Comparison of ENCODE assay signal across 19 cellular contexts in genomic region chr4:151719045-151719743, GRCh38. TPM values are rescaled to one million over a fixed set of nuclear protein-coding genes. Genes with fewer than 3 reads are reported as not detected.
DNase-seq lines count a peak whose midpoint lies in the region; ATAC-seq and TF ChIP-seq lines count a peak whose summit lies in the region.
"Had no signal": no experiment of that assay in that cellular context is flagged by ENCODE, and none has a peak within 500 bp of the region (broad histone marks: within the 10 kb centered on the region; RNA-seq: fewer than 3 reads in every experiment).

No MANE protein-coding gene starts in this region.

- no peaks in the 10 kb centered on the region for H3K9me3 ChIP-seq in neural progenitor cell (ENCODE audit: low read depth)
- H3K9me3 ChIP-seq in CD8-positive, alpha-beta T cell (ENCODE audit: low read length): no peaks in the 10 kb centered on the region
- H3K9me3 ChIP-seq in effector memory CD4-positive, alpha-beta T cell (ENCODE audit: control insufficient read depth, low read length): no peaks in the 10 kb centered on the region
- H3K9me3 ChIP-seq: esophagus muscularis mucosa, Peyer's patch, suprapubic skin had no signal

- H2AFZ ChIP-seq in neural progenitor cell (replicated peaks): no peak overlapping the region

- no peak overlapping the region for H3K4me3 Mint-ChIP-seq in neural progenitor cell
- H3K4me3 Mint-ChIP-seq in CD8-positive, alpha-beta T cell: no peak overlapping the region
- H3K4me3 Mint-ChIP-seq: activated CD8-positive, alpha-beta T cell treated with anti-CD3 and anti-CD28 coated beads, Interleukin-2, amount 10 ng/mL, durations not matched to agents 7 days and 5 days; activated T-helper 17 cell treated with anti-CD3 and anti-CD28 coated beads, Interleukin-2, amount 50 U/mL, for 72 hours; dendritic cell treated with granulocyte-macrophage colony-stimulating factor and Interleukin-4, amounts not matched to agents 40 ng/mL and 50 ng/mL, for 4 days; T-cell had no signal

- H3K4me1 ChIP-seq in neural progenitor cell: peaks cover 22% of the 10 kb centered on the region
- no peaks in the 10 kb centered on the region for H3K4me1 ChIP-seq in CD8-positive, alpha-beta T cell (ENCODE audit: insufficient read depth, low read length)
- no peaks in the 10 kb centered on the region for H3K4me1 ChIP-seq in effector memory CD4-positive, alpha-beta T cell (ENCODE audit: control insufficient read depth, insufficient read depth, low read length, poor library complexity, severe bottlenecking)
- H3K4me1 ChIP-seq: Peyer's patch, suprapubic skin had no signal

- no peaks in the 10 kb centered on the region for H3K36me3 Mint-ChIP-seq in neural progenitor cell
- peaks cover 77% of the 10 kb centered on the region for H3K36me3 Mint-ChIP-seq in CD8-positive, alpha-beta T cell

- H3F3A ChIP-seq in neural progenitor cell (ENCODE audit: low read depth): no peaks in the 10 kb centered on the region

- no peaks in the 10 kb centered on the region for H3K79me2 ChIP-seq in neural progenitor cell (ENCODE audit: low read depth)

- H3K4me1 Mint-ChIP-seq in neural progenitor cell: peaks cover 23% of the 10 kb centered on the region
- no peaks in the 10 kb centered on the region for H3K4me1 Mint-ChIP-seq in CD8-positive, alpha-beta T cell (ENCODE audit: low read depth)
- H3K4me1 Mint-ChIP-seq: T-cell had no signal

- no peaks in the 10 kb centered on the region for H4K20me1 ChIP-seq in neural progenitor cell (ENCODE audit: low read depth)

- in situ Hi-C loops in G401 (cut with HindIII; ENCODE audit: low sequenced_read_pairs): no loop called here

- DNase-seq in G401 (ENCODE audit: low spot score): peak; percentile 39
- no peak for DNase-seq in RWPE1 (ENCODE audit: low spot score)
- DNase-seq in fibroblast of pulmonary artery (ENCODE audit: low read depth): peak; percentile 68
- peak; percentile 18 for DNase-seq in neural progenitor cell (ENCODE audit: low spot score)
- DNase-seq in CD8-positive, alpha-beta T cell: no peak
- DNase-seq in effector memory CD4-positive, alpha-beta T cell: no peak
- DNase-seq: activated CD8-positive, alpha-beta T cell treated with anti-CD3 and anti-CD28 coated beads, Interleukin-2, amount 10 ng/mL, durations not matched to agents 7 days and 5 days; NCI-H2029; NCI-H774; Peyer's patch; stimulated activated CD4-positive, alpha-beta T cell treated with anti-CD3 and anti-CD28 coated beads, Interleukin-4, amount 100 ng/mL, for 1 hour; T-cell had no signal

- TF ChIP-seq CTCF in RWPE1 (conservative IDR thresholded peaks at IDR 0.05; ENCODE audit: low read depth) (no peak), fibroblast of pulmonary artery (IDR thresholded peaks at IDR 0.05; ENCODE audit: low read length, missing control alignments) (no peak), neural progenitor cell (IDR thresholded peaks at IDR 0.05) (no peak)
- no peak for TF ChIP-seq CTCF in CD8-positive, alpha-beta T cell (IDR thresholded peaks at IDR 0.05)

- ATAC-seq in GM19397 (IDR thresholded peaks at IDR 0.05; ENCODE audit: unreplicated experiment): no peak
- no peak for ATAC-seq in CD8-positive, alpha-beta T cell
- ATAC-seq: activated CD8-positive, alpha-beta T cell treated with anti-CD3 and anti-CD28 coated beads, Interleukin-2, amount 10 ng/mL, durations not matched to agents 7 days and 5 days; activated T-helper 17 cell treated with anti-CD3 and anti-CD28 coated beads, Interleukin-2, amount 50 U/mL, for 72 hours; HCT116; T-cell had no signal

- no peaks in the 10 kb centered on the region for H3K36me3 ChIP-seq in neural progenitor cell
- peaks cover 4% of the 10 kb centered on the region for H3K36me3 ChIP-seq in CD8-positive, alpha-beta T cell (ENCODE audit: insufficient read depth, low read length)
- peaks cover 15% of the 10 kb centered on the region for H3K36me3 ChIP-seq in effector memory CD4-positive, alpha-beta T cell (ENCODE audit: control insufficient read depth, insufficient read depth, low read length)
- H3K36me3 ChIP-seq: Peyer's patch, suprapubic skin had no signal

- intact Hi-C loops in CD8-positive, alpha-beta T cell (cut with DNase I, micrococcal nuclease): no loop called here

- H3K27ac Mint-ChIP-seq in neural progenitor cell: peak overlapping the region; percentile 65
- H3K27ac Mint-ChIP-seq in CD8-positive, alpha-beta T cell: no peak overlapping the region
- H3K27ac Mint-ChIP-seq: activated CD8-positive, alpha-beta T cell treated with anti-CD3 and anti-CD28 coated beads, Interleukin-2, amount 10 ng/mL, durations not matched to agents 7 days and 5 days; activated T-helper 17 cell treated with anti-CD3 and anti-CD28 coated beads, Interleukin-2, amount 50 U/mL, for 72 hours; dendritic cell treated with granulocyte-macrophage colony-stimulating factor and Interleukin-4, amounts not matched to agents 40 ng/mL and 50 ng/mL, for 4 days; T-cell had no signal

- H3K27me3 Mint-ChIP-seq in neural progenitor cell (ENCODE audit: insufficient read depth, low read depth): peaks cover 5% of the 10 kb centered on the region
- no peaks in the 10 kb centered on the region for H3K27me3 Mint-ChIP-seq in CD8-positive, alpha-beta T cell (ENCODE audit: low read depth)
- H3K27me3 Mint-ChIP-seq: activated T-helper 17 cell treated with anti-CD3 and anti-CD28 coated beads, Interleukin-2, amount 50 U/mL, for 72 hours; dendritic cell treated with granulocyte-macrophage colony-stimulating factor and Interleukin-4, amounts not matched to agents 40 ng/mL and 50 ng/mL, for 4 days; T-cell had no signal

- no peaks in the 10 kb centered on the region for H3K27me3 ChIP-seq in neural progenitor cell
- H3K27me3 ChIP-seq in CD8-positive, alpha-beta T cell (ENCODE audit: insufficient read depth, low read length): no peaks in the 10 kb centered on the region
- H3K27me3 ChIP-seq in effector memory CD4-positive, alpha-beta T cell (replicated peaks; ENCODE audit: control insufficient read depth, insufficient read depth, low read length, poor library complexity, severe bottlenecking): no peaks in the 10 kb centered on the region
- H3K27me3 ChIP-seq: esophagus muscularis mucosa, Peyer's patch, suprapubic skin had no signal

- CTCF ChIA-PET in RWPE1 (lab: Yijun Ruan, JAX): interaction anchor here (0.6 kb wide), 1 partner anchor 556 kb away, joined by 3 read pairs; no protein-coding TSS in a partner anchor
- CTCF ChIA-PET in CD8-positive, alpha-beta T cell (lab: Charles Lee): no interaction called here

- H3K4me3 ChIP-seq in fibroblast of pulmonary artery (replicated peaks; ENCODE audit: low read depth, low read length) (no peak overlapping the region), neural progenitor cell (no peak overlapping the region)
- H3K4me3 ChIP-seq in CD8-positive, alpha-beta T cell (ENCODE audit: low read depth, low read length): no peak overlapping the region
- no peak overlapping the region for H3K4me3 ChIP-seq in effector memory CD4-positive, alpha-beta T cell (ENCODE audit: insufficient read depth, low read depth, low read length, poor library complexity, severe bottlenecking)
- H3K4me3 ChIP-seq: esophagus muscularis mucosa, Peyer's patch, suprapubic skin had no signal

- no peak overlapping the region for H3K9ac ChIP-seq in neural progenitor cell

- H3K27ac ChIP-seq in RWPE1 (0 out of 2 replicates have a peak overlapping the region, but pooled peaks have one; percentile 2), neural progenitor cell (no peak overlapping the region)
- H3K27ac ChIP-seq in CD8-positive, alpha-beta T cell (ENCODE audit: low read depth, low read length): no peak overlapping the region
- H3K27ac ChIP-seq in effector memory CD4-positive, alpha-beta T cell (ENCODE audit: insufficient read depth, low read length, poor library complexity, severe bottlenecking): no peak overlapping the region
- H3K27ac ChIP-seq: esophagus muscularis mucosa, Peyer's patch, suprapubic skin, VCaP had no signal

- POLR2A ChIA-PET in RWPE1 (lab: Yijun Ruan, JAX; ENCODE audit: low non-redundant PET): no interaction called here
- POLR2A ChIA-PET in CD8-positive, alpha-beta T cell (lab: Charles Lee): interaction anchor here (0.6 kb wide), 1 partner anchor 265 kb away, joined by 4 read pairs; no protein-coding TSS in a partner anchor

- H3K4me2 ChIP-seq in neural progenitor cell: no peak overlapping the region

- H3K9me3 Mint-ChIP-seq in neural progenitor cell: no peaks in the 10 kb centered on the region
- H3K9me3 Mint-ChIP-seq in CD8-positive, alpha-beta T cell: no peaks in the 10 kb centered on the region
- H3K9me3 Mint-ChIP-seq: activated T-helper 17 cell treated with anti-CD3 and anti-CD28 coated beads, Interleukin-2, amount 50 U/mL, for 72 hours; dendritic cell treated with granulocyte-macrophage colony-stimulating factor and Interleukin-4, amounts not matched to agents 40 ng/mL and 50 ng/mL, for 4 days; T-cell had no signal

RNA-seq across cellular contexts. Expression of gene GATB, which starts 41.6 kb away (rescaled TPM):
- total RNA-seq in G401 (2014; rRNA removed; shearing (Covaris generic)): 73.6 and 79.6 TPM in 2 replicates
- total RNA-seq in neural progenitor cell (ENCODE audit: low replicate concordance): 17.9 and 22.9 TPM in 2 replicates
- 1 to 10 TPM; 3.3 to 5.1 TPM for total RNA-seq in CD8-positive, alpha-beta T cell

Comparison
In these comparisons a context has a peak if more than half of its experiments do, and no peak if none do; other contexts are left out.
1. DNase-seq: peak in G401 (single experiment), fibroblast of pulmonary artery (single experiment) and neural progenitor cell (single experiment); none in RWPE1 (single experiment), CD8-positive, alpha-beta T cell (0 of 7) and effector memory CD4-positive, alpha-beta T cell (0 of 3).